ENCODE assay signal across 12 cellular contexts in genomic region chr18:11728247-11728646, GRCh38. TPM values are rescaled to one million over a fixed set of nuclear protein-coding genes. Genes with fewer than 3 reads are reported as not detected.
DNase-seq lines count a peak whose midpoint lies in the region; ATAC-seq, FAIRE-seq and TF ChIP-seq lines count a peak whose summit lies in the region.
"Had no signal": no experiment of that assay in that cellular context is flagged by ENCODE, and none has a peak within 500 bp of the region (broad histone marks: within the 10 kb centered on the region; RNA-seq: fewer than 3 reads in every experiment).

No MANE protein-coding gene starts in this region.

- H3K9me3 ChIP-seq in A549 (no peaks in the 10 kb centered on the region), gastroesophageal sphincter (no peaks in the 10 kb centered on the region)
- H3K9me3 ChIP-seq: lower lobe of right lung, SJSA1 had no signal

- H3K27me3 Mint-ChIP-seq in endothelial cell (ENCODE audit: unreplicated experiment): no peaks in the 10 kb centered on the region

- H3K27ac ChIP-seq in A549: no peak overlapping the region
- no peak overlapping the region for H3K27ac ChIP-seq in gastroesophageal sphincter
- H3K27ac ChIP-seq: lower lobe of right lung, SJSA1 had no signal

- no peaks in the 10 kb centered on the region for H3K4me1 ChIP-seq in A549
- peaks cover 0 to 7% (median 0%) of the 10 kb centered on the region in 3 donors for H3K4me1 ChIP-seq in gastroesophageal sphincter
- H3K4me1 ChIP-seq: lower lobe of right lung, SJSA1 had no signal

- H3K36me3 ChIP-seq in gastroesophageal sphincter: no peaks in the 10 kb centered on the region
- H3K36me3 ChIP-seq: lower lobe of right lung, SJSA1 had no signal

- POLR2A ChIA-PET in A549 (lab: Yijun Ruan, JAX): interaction anchor here (0.7 kb wide), 1 partner anchor 252 kb away, joined by 3 read pairs; no protein-coding TSS in a partner anchor

- TF ChIP-seq EP300 in A549 (IDR thresholded peaks at IDR 0.05): no peak
- no peak for TF ChIP-seq EP300 in gastroesophageal sphincter (IDR thresholded peaks at IDR 0.05)

- no peak overlapping the region for H3K27ac Mint-ChIP-seq in endothelial cell (ENCODE audit: unreplicated experiment)

- peak; percentile 70 to 79; a peak in 4 of 6 replicates for ATAC-seq in A549
- no peak for ATAC-seq in HG03378 (IDR thresholded peaks at IDR 0.05; ENCODE audit: unreplicated experiment)
- ATAC-seq in gastroesophageal sphincter: no peak
- no peak for ATAC-seq in left colon
- ATAC-seq: lower lobe of right lung had no signal

- H3K4me1 Mint-ChIP-seq in endothelial cell (ENCODE audit: unreplicated experiment): no peaks in the 10 kb centered on the region

- 33% methylated on average over 1 of the region's 1 CpG for WGBS in A549 (ENCODE audit: missing lambda C conversion rate)
- 30 to 64% methylated on average over 1 of the region's 1 CpG for WGBS in gastroesophageal sphincter (ENCODE audit: low coverage in 1 of 2), 2 donors

- H3K9me3 Mint-ChIP-seq in endothelial cell (ENCODE audit: unreplicated experiment): no peaks in the 10 kb centered on the region

- CTCF ChIA-PET in A549 (lab: Yijun Ruan, JAX): interaction anchor here (0.7 to 5.7 kb wide), 17 partner anchors 9 to 877 kb away, joined by 3 to 64 read pairs (median 4); no protein-coding TSS in a partner anchor

- DNase-seq in A549 (ENCODE audit: low read depth in 1 of 2, low spot score in 1 of 2) (peak in 1 of 2 experiments; percentile 57), GM10266 (ENCODE audit: extremely low spot score) (no peak), NCI-H82 treated with DMSO at 0.1 percent for 48 hours (lab: John Stamatoyannopoulos, UW; ENCODE audit: unreplicated experiment) (peak; percentile 18), endothelial cell (ENCODE audit: low spot score) (peak; percentile 18), SKM-1 treated with dmso at 0.1 percent for 144 hours (lab: John Stamatoyannopoulos, UW; ENCODE audit: unreplicated experiment) (no peak), left colon (no peak)
- DNase-seq: DMS79; effector CD4-positive, alpha-beta T cell; lower lobe of right lung had no signal

- peaks cover 3% of the 10 kb centered on the region for H3K36me3 Mint-ChIP-seq in endothelial cell (ENCODE audit: low read depth, unreplicated experiment)

- H3K4me2 ChIP-seq in A549: no peak overlapping the region

- TF ChIP-seq CTCF in A549 (IDR thresholded peaks at IDR 0.05) (peak; percentile 34), GM10266 (IDR thresholded peaks at IDR 0.05; ENCODE audit: control insufficient read depth, insufficient read depth, low read depth, missing control alignments) (peak; percentile 25), endothelial cell (IDR thresholded peaks at IDR 0.05; ENCODE audit: unreplicated experiment) (no peak), gastroesophageal sphincter (IDR thresholded peaks at IDR 0.05) (no peak)

- TF ChIP-seq POLR2A in A549 (IDR thresholded peaks at IDR 0.05; ENCODE audit: low read length) (no peak), gastroesophageal sphincter (IDR thresholded peaks at IDR 0.05) (no peak)

- intact Hi-C loops in left colon (cut with DNase I, micrococcal nuclease): no loop called here

- H3K27me3 ChIP-seq in gastroesophageal sphincter: no peaks in the 10 kb centered on the region

- no peak for FAIRE-seq in A549 (lab: Jason Lieb, UNC)

- H3K4me3 ChIP-seq in A549: no peak overlapping the region
- no peak overlapping the region for H3K4me3 ChIP-seq in gastroesophageal sphincter
- H3K4me3 ChIP-seq: lower lobe of right lung, SJSA1 had no signal

- H3K4me3 Mint-ChIP-seq in endothelial cell (ENCODE audit: unreplicated experiment): no peak overlapping the region

- peak; percentile 30 to 42; a peak in 4 of 5 replicates for TF ChIP-seq RAD21 in A549 (conservative IDR thresholded peaks at IDR 0.05 in 1 of 2, IDR thresholded peaks at IDR 0.05 in 1 of 2)

TF ChIP-seq in A549, 52 proteins besides CTCF, POLR2A, EP300 and RAD21:
- no peak for TF ChIP-seq USF2 (IDR thresholded peaks at IDR 0.05)
- TF ChIP-seq SMC3 (IDR thresholded peaks at IDR 0.05): peak; percentile 50

RNA-seq across cellular contexts. Expression of gene GNAL, which starts 39.2 kb away (rescaled TPM):
- polyA plus RNA-seq in A549 (2011; rRNA removed): 12.9 and 16.8 TPM in 2 replicates
- 3.8 and 4.7 TPM in 2 replicates for polyA plus RNA-seq in A549 (2012; cell fraction: cytosol; rRNA removed)
- polyA plus RNA-seq in A549 (2012; cell fraction: nucleus; rRNA removed): 2.6 and 3.2 TPM in 2 replicates
- 5.1 to 5.8 TPM (median 5.5 TPM) in 3 replicates for polyA plus RNA-seq in A549 (2017; fragmentation: RNase III; extraction: RNeasy Plus Mini Kit Qiagen cat#74134 plus additional on column Dnase treatment)
- polyA minus RNA-seq in A549 (2011; rRNA and poly(A)+ RNA removed): 12.4 and 15.3 TPM in 2 replicates
- 9.7 TPM for total RNA-seq in endothelial cell (ENCODE audit: unreplicated experiment)
- 10 to 100 TPM; 13.5 to 24.6 (median 19.9) TPM for total RNA-seq in gastroesophageal sphincter
- 1 to 10 TPM; 1.5 to 4.4 TPM for total RNA-seq in left colon

Comparison
In these comparisons a context has a peak if more than half of its experiments do, and no peak if none do; other contexts are left out.
1. ATAC-seq: peak in A549 (2 of 2); none in HG03378 (single experiment), gastroesophageal sphincter (single experiment) and left colon (single experiment).
2. DNase-seq: peak in NCI-H82 treated with DMSO at 0.1 percent for 48 hours (single experiment) and endothelial cell (single experiment); none in GM10266 (single experiment), SKM-1 treated with dmso at 0.1 percent for 144 hours (single experiment) and left colon (0 of 2).
3. CTCF ChIP-seq: peak in A549 (single experiment) and GM10266 (single experiment); none in endothelial cell (single experiment) and gastroesophageal sphincter (0 of 4).